ENCODE assay signal across 1 cellular context in genomic region chr20:47455133-47456040, GRCh38.
TF ChIP-seq lines count a peak whose summit lies in the region.

No MANE protein-coding gene starts in this region.

TF ChIP-seq in HepG2, 621 proteins besides CTCF, POLR2A, EP300 and RAD21 (continued from another document and continues in another):
- no peak for TF ChIP-seq HMGXB3 (CRISPR knock-in tag; IDR thresholded peaks at IDR 0.05; ENCODE audit: borderline replicate concordance)
- TF ChIP-seq ZNF264 (CRISPR knock-in tag; IDR thresholded peaks at IDR 0.05), result peak; percentile 91
- no peak for TF ChIP-seq DNMT3B (CRISPR knock-in tag; conservative IDR thresholded peaks at IDR 0.05)
- peak; percentile 43; the same call in 1 of the 2 replicates for TF ChIP-seq ZNF276 (CRISPR knock-in tag; IDR thresholded peaks at IDR 0.05; ENCODE audit: low read depth)
- no peak for TF ChIP-seq AGO1 (IDR thresholded peaks at IDR 0.05; ENCODE audit: low read depth, low read length, poor library complexity, severe bottlenecking)
- TF ChIP-seq NFKB2 (CRISPR knock-in tag; IDR thresholded peaks at IDR 0.05; ENCODE audit: borderline replicate concordance), result no peak
- TF ChIP-seq ZNF512B (CRISPR knock-in tag; IDR thresholded peaks at IDR 0.05; ENCODE audit: borderline replicate concordance), result no peak
- peak; percentile 21; the same call in 1 of the 2 replicates for TF ChIP-seq KDM5A (IDR thresholded peaks at IDR 0.05; ENCODE audit: borderline replicate concordance, low read length)
- no peak for TF ChIP-seq TEAD2 (CRISPR knock-in tag; IDR thresholded peaks at IDR 0.05)
- TF ChIP-seq PITX1 (CRISPR knock-in tag; IDR thresholded peaks at IDR 0.05), result peak; percentile 100
- TF ChIP-seq SATB2 (CRISPR knock-in tag; IDR thresholded peaks at IDR 0.05), result peak; percentile 86
- TF ChIP-seq ZNF292 (CRISPR knock-in tag; IDR thresholded peaks at IDR 0.05; ENCODE audit: borderline replicate concordance, low read depth), result peak; percentile 92
- no peak for TF ChIP-seq ZNF562 (CRISPR knock-in tag; IDR thresholded peaks at IDR 0.05; ENCODE audit: borderline replicate concordance)
- peak; percentile 99 for TF ChIP-seq NCOA2 (CRISPR knock-in tag; IDR thresholded peaks at IDR 0.05)
- no peak for TF ChIP-seq ZNF660 (CRISPR knock-in tag; IDR thresholded peaks at IDR 0.05; ENCODE audit: borderline replicate concordance, low read depth)
- TF ChIP-seq SNAPC2 (CRISPR knock-in tag; IDR thresholded peaks at IDR 0.05), result peak; percentile 97
- peak; percentile 14; the same call in 1 of the 2 replicates for TF ChIP-seq ZBTB42 (CRISPR knock-in tag; IDR thresholded peaks at IDR 0.05)
- peak; percentile 98 for TF ChIP-seq ZBTB34 (CRISPR knock-in tag; IDR thresholded peaks at IDR 0.05)
- TF ChIP-seq ZZZ3 (CRISPR knock-in tag; IDR thresholded peaks at IDR 0.05; ENCODE audit: borderline replicate concordance), result no peak
- TF ChIP-seq ZFYVE20 (CRISPR knock-in tag; IDR thresholded peaks at IDR 0.05; ENCODE audit: borderline replicate concordance, low read depth), result no peak
- no peak for TF ChIP-seq ZNF740 (CRISPR knock-in tag; IDR thresholded peaks at IDR 0.05)
- TF ChIP-seq ZNF513 (CRISPR knock-in tag; conservative IDR thresholded peaks at IDR 0.05), result no peak
- peak in 1 of 2 experiments; percentile 68; a peak in 3 of 4 replicates for TF ChIP-seq HMGXB4 (CRISPR knock-in tag; IDR thresholded peaks at IDR 0.05; ENCODE audit: borderline replicate concordance in 1 of 2, low read depth in 1 of 2)
- peak; percentile 98 for TF ChIP-seq MED8 (CRISPR knock-in tag; IDR thresholded peaks at IDR 0.05; ENCODE audit: insufficient replicate concordance)
- TF ChIP-seq ZBTB40 (IDR thresholded peaks at IDR 0.05), result no peak
- no peak; the same call in 1 of the 2 replicates for TF ChIP-seq ZBTB40 (CRISPR knock-in tag; IDR thresholded peaks at IDR 0.05)
- no peak for TF ChIP-seq SP2 (CRISPR knock-in tag; IDR thresholded peaks at IDR 0.05)
- TF ChIP-seq FOXC1 (CRISPR knock-in tag; IDR thresholded peaks at IDR 0.05; ENCODE audit: borderline replicate concordance), result peak; percentile 79
- peak; percentile 91 for TF ChIP-seq ZFP90 (CRISPR knock-in tag; IDR thresholded peaks at IDR 0.05; ENCODE audit: borderline replicate concordance)
- TF ChIP-seq FOXP1 (IDR thresholded peaks at IDR 0.05), result peak; percentile 85; the same call in 1 of the 2 replicates
- TF ChIP-seq FOXP1 (CRISPR knock-in tag; IDR thresholded peaks at IDR 0.05), result peak; percentile 98
